In genomic region chr5:124519396-124519795, GRCh38 we compare ENCODE assay signal across 1 cellular context.
TF ChIP-seq lines count a peak whose summit lies in the region.

No MANE protein-coding gene starts in this region.

TF ChIP-seq in GM23338, 12 proteins besides CTCF, POLR2A, EP300 and RAD21 (continued from another document):
- no peak for TF ChIP-seq ZNF462 (CRISPR knock-in tag; IDR thresholded peaks at IDR 0.05)
- TF ChIP-seq CREB1 (CRISPR knock-in tag; IDR thresholded peaks at IDR 0.05; ENCODE audit: low read depth) = no peak
- no peak for TF ChIP-seq STAT1 (IDR thresholded peaks at IDR 0.05; ENCODE audit: unreplicated experiment)
